ENCODE assay signal across 15 cellular contexts in the genomic region with DNA sequence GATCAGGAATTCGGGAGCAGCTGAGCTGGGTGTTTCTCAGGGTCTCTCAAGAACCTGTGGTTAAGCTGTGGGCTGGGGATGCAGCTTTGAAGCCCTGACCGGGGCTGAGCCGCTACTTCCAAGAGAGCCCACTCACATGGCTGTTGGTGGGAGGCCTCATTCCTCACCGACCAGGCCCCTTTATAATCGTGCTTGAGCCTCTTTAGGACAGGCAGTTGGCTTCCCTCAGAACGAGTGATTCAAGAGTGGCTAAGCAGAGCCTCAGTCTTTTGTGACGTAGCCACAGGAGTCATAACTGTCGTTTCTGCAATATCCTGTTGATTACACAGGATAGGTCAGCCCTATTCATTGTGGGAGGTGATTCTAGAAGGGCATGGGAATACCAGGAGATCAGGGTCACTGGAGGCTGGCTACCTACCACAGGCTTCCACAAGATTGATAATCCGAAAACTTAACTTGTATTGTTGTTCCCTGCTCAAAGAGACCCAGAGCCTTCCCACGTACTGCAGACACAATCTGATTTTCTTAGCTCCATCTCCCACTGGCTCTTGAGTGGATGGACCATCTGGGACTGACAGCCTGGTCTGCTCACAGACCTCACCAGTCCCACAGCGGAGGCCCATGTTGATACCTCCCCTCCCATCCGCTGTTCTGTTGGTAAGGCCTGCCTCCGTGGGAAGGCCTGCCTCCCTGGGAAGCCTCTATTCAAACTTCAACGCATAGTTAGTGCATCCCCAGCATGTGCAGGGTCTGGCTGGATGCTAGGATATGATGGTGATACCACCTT. TPM values are rescaled to one million over a fixed set of nuclear protein-coding genes. Genes with fewer than 3 reads are reported as not detected.
DNase-seq lines count a peak whose midpoint lies in the region; TF ChIP-seq lines count a peak whose summit lies in the region.
"Had no signal": no experiment of that assay in that cellular context is flagged by ENCODE, and none has a peak within 500 bp of the region (broad histone marks: within the 10 kb centered on the region; RNA-seq: fewer than 3 reads in every experiment).

No MANE protein-coding gene starts in this region.

- no peak overlapping the region for H3K14ac ChIP-seq in neuronal stem cell (ENCODE audit: low read length)

- WGBS in neuronal stem cell (ENCODE audit: extremely low coverage in 2 of 2, insufficient read length in 2 of 2, insufficient replicate concordance in 1 of 2), 2 donors = no CpG with 5 or more reads among the region's 14 CpGs
- 57 to 88% methylated on average over 2 to 13 of the region's 14 CpGs for whole genome bisulfite sequencing in transverse colon (ENCODE audit: low coverage in 1 of 2), 2 donors

- peak; percentile 76 for DNase-seq in EL
- DNase-seq in NCI-H226 = peak; percentile 75
- DNase-seq in cardiac fibroblast (ENCODE audit: low read depth in 2 of 2) = peak; percentile 96 to 97
- DNase-seq in neuronal stem cell (ENCODE audit: low spot score) = no peak
- no peak for DNase-seq in mesenteric fat pad (ENCODE audit: low spot score)
- DNase-seq in transverse colon = no peak
- DNase-seq in NCI-H1048 (lab: John Stamatoyannopoulos, UW) = no peak
- no peak for DNase-seq in Ammon's horn (ENCODE audit: low spot score)
- DNase-seq: activated CD4-positive, alpha-beta T cell treated with anti-CD3 and anti-CD28 coated beads, Interleukin-2, amount 50 U/mL, for 1 hour; activated naive CD4-positive, alpha-beta T cell treated with anti-CD3 and anti-CD28 coated beads, Interleukin-2, amount 50 U/mL, for 16 hours; esophagus squamous epithelium; GDM1; left lung; NCI-H2029; retina had no signal

- H2BK12ac ChIP-seq in neuronal stem cell (ENCODE audit: low read length) = no peak overlapping the region

- H4K91ac ChIP-seq in neuronal stem cell (ENCODE audit: low read depth, low read length, poor library complexity) = no peak overlapping the region

- peaks cover 1 to 10% of the 10 kb centered on the region in 2 donors for H3K4me1 ChIP-seq in neuronal stem cell (ENCODE audit: control insufficient read depth in 2 of 2, insufficient read depth in 1 of 2, low read depth in 1 of 2, low read length in 2 of 2)
- peaks cover 12 to 21% (median 16%) of the 10 kb centered on the region in 4 donors for H3K4me1 ChIP-seq in transverse colon

- no peaks in the 10 kb centered on the region for H3K79me1 ChIP-seq in neuronal stem cell (ENCODE audit: low read depth, low read length)

- no peak overlapping the region for H3K23ac ChIP-seq in neuronal stem cell (ENCODE audit: low read depth, low read length, poor library complexity)

- H3K27ac ChIP-seq in neuronal stem cell (replicated peaks; ENCODE audit: low read length) (no peak overlapping the region), transverse colon (no peak overlapping the region)

- no peak overlapping the region for H2BK5ac ChIP-seq in neuronal stem cell (ENCODE audit: low read length)

- no peak overlapping the region for H2AK5ac ChIP-seq in neuronal stem cell (ENCODE audit: low read depth, low read length)

- TF ChIP-seq CTCF in cardiac fibroblast (IDR thresholded peaks at IDR 0.05; ENCODE audit: low read depth, low read length) (no peak), transverse colon (IDR thresholded peaks at IDR 0.05) (no peak)

- H2AFZ ChIP-seq in neuronal stem cell (ENCODE audit: low read length) = peak overlapping the region; percentile 82

- H3K4me3 ChIP-seq in cardiac fibroblast (replicated peaks in 1 of 2; ENCODE audit: low read depth in 2 of 2, low read length in 2 of 2) (no peak overlapping the region), neuronal stem cell (ENCODE audit: low read length in 2 of 2) (no peak overlapping the region), transverse colon (no peak overlapping the region)
- H3K4me3 ChIP-seq: esophagus squamous epithelium, left lung had no signal

- no peak overlapping the region for H3K18ac ChIP-seq in neuronal stem cell (ENCODE audit: low read length)

- H3K4me2 ChIP-seq in neuronal stem cell (ENCODE audit: insufficient read depth, low read length, poor library complexity, severe bottlenecking) = no peak overlapping the region

- intact Hi-C loops in transverse colon (cut with DNase I; ENCODE audit: low total_unique reads) = loop anchor here (5.0 to 10.0 kb wide), 2 partner anchors 41 to 56 kb away; partner anchors contain the start of gene DUSP1

- in situ Hi-C loops in transverse colon (cut with MboI; ENCODE audit: low pct_ligation_motif_present in 1 of 4, low pct_unique_long_range_greater_than_20kb in 1 of 4, low sequenced_read_pairs in 3 of 4) = loop anchor here in 1 of 4 donors (10.0 kb wide), 1 partner anchor 56 kb away; the partner anchor contains the start of gene DUSP1

- no peak overlapping the region for H2BK15ac ChIP-seq in neuronal stem cell (ENCODE audit: low read length)

- H2BK120ac ChIP-seq in neuronal stem cell (ENCODE audit: low read depth, low read length) = no peak overlapping the region

- TF ChIP-seq EP300 in transverse colon (IDR thresholded peaks at IDR 0.05; ENCODE audit: low read depth) = no peak

- no peak for TF ChIP-seq POLR2A in transverse colon (IDR thresholded peaks at IDR 0.05)

- H3K27me3 ChIP-seq in neuronal stem cell (ENCODE audit: control insufficient read depth in 3 of 3, insufficient read depth in 3 of 3, low read depth in 1 of 3, low read length in 3 of 3) (no peaks in the 10 kb centered on the region), transverse colon (no peaks in the 10 kb centered on the region)
- H3K27me3 ChIP-seq: esophagus squamous epithelium, left lung had no signal

- H3K9ac ChIP-seq in neuronal stem cell (ENCODE audit: low read depth, low read length, poor library complexity) = no peak overlapping the region

- H3K36me3 ChIP-seq in neuronal stem cell (replicated peaks in 1 of 2; ENCODE audit: control insufficient read depth in 2 of 2, insufficient read depth in 2 of 2, low read length in 2 of 2) = no peaks in the 10 kb centered on the region
- no peaks in the 10 kb centered on the region for H3K36me3 ChIP-seq in transverse colon
- H3K36me3 ChIP-seq: esophagus squamous epithelium, left lung had no signal

- no peak overlapping the region for H3K4ac ChIP-seq in neuronal stem cell (ENCODE audit: low read length)

- H3K9me3 ChIP-seq in neuronal stem cell (replicated peaks in 1 of 2; ENCODE audit: control insufficient read depth in 2 of 2, insufficient read depth in 1 of 2, low read depth in 1 of 2, low read length in 2 of 2) (peaks cover 0 to 6% of the 10 kb centered on the region in 2 donors), transverse colon (peaks cover under 1 to 3% of the 10 kb centered on the region in 2 donors)

- no peak overlapping the region for H4K8ac ChIP-seq in neuronal stem cell (ENCODE audit: low read depth, low read length)

RNA-seq across cellular contexts. Expression of gene ERGIC1, which starts 3.0 kb away (rescaled TPM):
- 73.5 TPM for polyA plus RNA-seq in neuronal stem cell (2013, experiment 1 of 2)
- polyA plus RNA-seq in neuronal stem cell (2013, experiment 2 of 2) = 73.3 TPM
- total RNA-seq in mesenteric fat pad = 201 TPM
- total RNA-seq in transverse colon = 100 to 1,000 TPM; 125 to 252 (median 184) TPM

Comparison
In these comparisons a context has a peak if more than half of its experiments do, and no peak if none do; other contexts are left out.
1. DNase-seq: peak in EL (single experiment), NCI-H226 (single experiment) and cardiac fibroblast (2 of 2); none in neuronal stem cell (single experiment), mesenteric fat pad (single experiment), transverse colon (single experiment), NCI-H1048 (single experiment) and Ammon's horn (single experiment).